1 cellular context compared by ENCODE assay signal in the genomic region with DNA sequence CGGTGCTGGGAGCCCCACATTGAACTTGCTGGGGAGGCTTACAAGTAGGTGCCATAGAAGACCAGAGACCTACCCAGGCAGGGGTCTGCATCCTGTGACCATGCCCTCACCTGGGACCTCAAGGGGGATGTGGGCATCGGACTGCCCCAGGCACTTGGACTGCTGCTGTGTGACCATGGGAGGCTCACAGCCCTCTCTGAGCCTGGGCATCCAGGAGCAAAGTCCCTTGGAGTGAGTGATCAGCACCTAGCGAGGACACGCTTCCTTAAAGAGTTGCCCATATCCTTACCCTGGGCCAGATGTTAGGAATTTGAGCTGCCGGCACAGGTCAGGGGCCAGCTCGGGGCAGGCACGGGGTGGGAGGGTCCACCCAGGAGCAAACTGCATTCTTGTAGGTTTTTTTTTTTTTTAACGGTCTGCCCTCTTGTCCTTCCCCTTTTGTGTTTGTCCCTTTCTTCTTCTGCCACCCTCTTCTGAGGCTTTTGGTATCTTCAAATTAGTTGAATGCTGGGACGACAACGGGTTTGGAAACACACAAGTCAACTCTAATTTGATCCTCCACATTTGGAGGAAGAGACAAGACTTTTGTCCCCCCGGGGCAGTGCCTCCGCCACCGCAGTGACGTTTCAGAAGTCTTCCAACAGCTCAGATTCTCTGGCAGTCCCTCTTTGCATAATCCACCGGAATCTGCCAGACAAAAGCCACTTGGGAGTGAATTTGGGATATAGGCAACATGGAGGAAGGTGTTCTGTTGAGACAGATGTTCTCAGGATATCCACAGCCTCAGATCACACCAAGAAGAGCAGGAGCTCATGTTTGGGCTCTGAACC.
TF ChIP-seq lines count a peak whose summit lies in the region.

No MANE protein-coding gene starts in this region.

TF ChIP-seq in K562, 482 proteins besides CTCF, POLR2A, EP300 and RAD21 (continued from another document):
- TF ChIP-seq, protein P1, sequence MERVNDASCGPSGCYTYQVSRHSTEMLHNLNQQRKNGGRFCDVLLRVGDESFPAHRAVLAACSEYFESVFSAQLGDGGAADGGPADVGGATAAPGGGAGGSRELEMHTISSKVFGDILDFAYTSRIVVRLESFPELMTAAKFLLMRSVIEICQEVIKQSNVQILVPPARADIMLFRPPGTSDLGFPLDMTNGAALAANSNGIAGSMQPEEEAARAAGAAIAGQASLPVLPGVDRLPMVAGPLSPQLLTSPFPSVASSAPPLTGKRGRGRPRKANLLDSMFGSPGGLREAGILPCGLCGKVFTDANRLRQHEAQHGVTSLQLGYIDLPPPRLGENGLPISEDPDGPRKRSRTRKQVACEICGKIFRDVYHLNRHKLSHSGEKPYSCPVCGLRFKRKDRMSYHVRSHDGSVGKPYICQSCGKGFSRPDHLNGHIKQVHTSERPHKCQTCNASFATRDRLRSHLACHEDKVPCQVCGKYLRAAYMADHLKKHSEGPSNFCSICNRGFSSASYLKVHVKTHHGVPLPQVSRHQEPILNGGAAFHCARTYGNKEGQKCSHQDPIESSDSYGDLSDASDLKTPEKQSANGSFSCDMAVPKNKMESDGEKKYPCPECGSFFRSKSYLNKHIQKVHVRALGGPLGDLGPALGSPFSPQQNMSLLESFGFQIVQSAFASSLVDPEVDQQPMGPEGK (CRISPR knock-in tag; IDR thresholded peaks at IDR 0.05; ENCODE audit: borderline replicate concordance): no peak
- TF ChIP-seq KDM1A (IDR thresholded peaks at IDR 0.05) (peak; percentile 48 to 68; a peak in 3 of 4 replicates), ZFP36 (IDR thresholded peaks at IDR 0.05; ENCODE audit: low read depth, low read length, partially characterized antibody) (peak; percentile 77), ZNF384 (IDR thresholded peaks at IDR 0.05; ENCODE audit: low read depth, low read length) (0 out of 2 replicates have a peak, but pooled peaks have one; percentile 23), RHOXF2B (CRISPR knock-in tag; conservative IDR thresholded peaks at IDR 0.05) (no peak), NFIC (IDR thresholded peaks at IDR 0.05) (no peak), JUN (IDR thresholded peaks at IDR 0.05; ENCODE audit: borderline replicate concordance, low read depth, low read length) (no peak), JUN (CRISPR knock-in tag; IDR thresholded peaks at IDR 0.05; ENCODE audit: borderline replicate concordance) (no peak), SMARCA5 (IDR thresholded peaks at IDR 0.05) (peak; percentile 69; the same call in 1 of the 2 replicates), ZNF134 (CRISPR knock-in tag; conservative IDR thresholded peaks at IDR 0.05) (no peak), RCOR1 (IDR thresholded peaks at IDR 0.05; ENCODE audit: borderline replicate concordance in 1 of 2, low read depth in 2 of 2, low read length in 2 of 2) (0 out of 4 replicates have a peak, but pooled peaks of 1 of the 2 experiments have one; percentile 33), CBX1 (IDR thresholded peaks at IDR 0.05; ENCODE audit: low read depth) (peak; percentile 48; the same call in 1 of the 2 replicates)
- TF ChIP-seq, protein P2, sequence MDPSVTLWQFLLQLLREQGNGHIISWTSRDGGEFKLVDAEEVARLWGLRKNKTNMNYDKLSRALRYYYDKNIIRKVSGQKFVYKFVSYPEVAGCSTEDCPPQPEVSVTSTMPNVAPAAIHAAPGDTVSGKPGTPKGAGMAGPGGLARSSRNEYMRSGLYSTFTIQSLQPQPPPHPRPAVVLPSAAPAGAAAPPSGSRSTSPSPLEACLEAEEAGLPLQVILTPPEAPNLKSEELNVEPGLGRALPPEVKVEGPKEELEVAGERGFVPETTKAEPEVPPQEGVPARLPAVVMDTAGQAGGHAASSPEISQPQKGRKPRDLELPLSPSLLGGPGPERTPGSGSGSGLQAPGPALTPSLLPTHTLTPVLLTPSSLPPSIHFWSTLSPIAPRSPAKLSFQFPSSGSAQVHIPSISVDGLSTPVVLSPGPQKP (CRISPR knock-in tag; IDR thresholded peaks at IDR 0.05): no peak
- TF ChIP-seq, protein P3, sequence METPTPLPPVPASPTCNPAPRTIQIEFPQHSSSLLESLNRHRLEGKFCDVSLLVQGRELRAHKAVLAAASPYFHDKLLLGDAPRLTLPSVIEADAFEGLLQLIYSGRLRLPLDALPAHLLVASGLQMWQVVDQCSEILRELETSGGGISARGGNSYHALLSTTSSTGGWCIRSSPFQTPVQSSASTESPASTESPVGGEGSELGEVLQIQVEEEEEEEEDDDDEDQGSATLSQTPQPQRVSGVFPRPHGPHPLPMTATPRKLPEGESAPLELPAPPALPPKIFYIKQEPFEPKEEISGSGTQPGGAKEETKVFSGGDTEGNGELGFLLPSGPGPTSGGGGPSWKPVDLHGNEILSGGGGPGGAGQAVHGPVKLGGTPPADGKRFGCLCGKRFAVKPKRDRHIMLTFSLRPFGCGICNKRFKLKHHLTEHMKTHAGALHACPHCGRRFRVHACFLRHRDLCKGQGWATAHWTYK (CRISPR knock-in tag; IDR thresholded peaks at IDR 0.05): no peak
